In the genomic region with DNA sequence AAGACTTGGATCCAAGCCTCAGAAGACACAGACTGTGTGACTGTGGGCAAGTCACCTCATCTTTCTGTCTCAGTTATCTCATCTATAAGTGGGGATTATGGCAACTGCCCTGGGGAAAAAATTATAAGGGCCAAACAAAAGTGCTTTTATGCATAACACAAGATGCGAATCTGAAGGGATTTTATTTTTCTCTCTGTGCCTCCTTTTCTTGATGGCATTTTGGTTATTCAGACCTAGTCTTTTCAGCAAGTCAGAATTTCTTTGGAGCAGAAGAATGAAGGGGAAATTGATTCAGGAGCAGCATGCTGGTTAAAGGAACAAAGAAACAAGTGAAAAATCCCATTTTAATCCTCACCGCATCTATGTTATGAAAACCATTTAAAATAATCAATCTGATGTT, we compare ENCODE assay signal across 1 cellular context.
TF ChIP-seq lines count a peak whose summit lies in the region.

No MANE protein-coding gene starts in this region.

TF ChIP-seq in GM23338, 12 proteins besides CTCF, POLR2A, EP300 and RAD21 (continued from another document):
- TF ChIP-seq, protein P1, sequence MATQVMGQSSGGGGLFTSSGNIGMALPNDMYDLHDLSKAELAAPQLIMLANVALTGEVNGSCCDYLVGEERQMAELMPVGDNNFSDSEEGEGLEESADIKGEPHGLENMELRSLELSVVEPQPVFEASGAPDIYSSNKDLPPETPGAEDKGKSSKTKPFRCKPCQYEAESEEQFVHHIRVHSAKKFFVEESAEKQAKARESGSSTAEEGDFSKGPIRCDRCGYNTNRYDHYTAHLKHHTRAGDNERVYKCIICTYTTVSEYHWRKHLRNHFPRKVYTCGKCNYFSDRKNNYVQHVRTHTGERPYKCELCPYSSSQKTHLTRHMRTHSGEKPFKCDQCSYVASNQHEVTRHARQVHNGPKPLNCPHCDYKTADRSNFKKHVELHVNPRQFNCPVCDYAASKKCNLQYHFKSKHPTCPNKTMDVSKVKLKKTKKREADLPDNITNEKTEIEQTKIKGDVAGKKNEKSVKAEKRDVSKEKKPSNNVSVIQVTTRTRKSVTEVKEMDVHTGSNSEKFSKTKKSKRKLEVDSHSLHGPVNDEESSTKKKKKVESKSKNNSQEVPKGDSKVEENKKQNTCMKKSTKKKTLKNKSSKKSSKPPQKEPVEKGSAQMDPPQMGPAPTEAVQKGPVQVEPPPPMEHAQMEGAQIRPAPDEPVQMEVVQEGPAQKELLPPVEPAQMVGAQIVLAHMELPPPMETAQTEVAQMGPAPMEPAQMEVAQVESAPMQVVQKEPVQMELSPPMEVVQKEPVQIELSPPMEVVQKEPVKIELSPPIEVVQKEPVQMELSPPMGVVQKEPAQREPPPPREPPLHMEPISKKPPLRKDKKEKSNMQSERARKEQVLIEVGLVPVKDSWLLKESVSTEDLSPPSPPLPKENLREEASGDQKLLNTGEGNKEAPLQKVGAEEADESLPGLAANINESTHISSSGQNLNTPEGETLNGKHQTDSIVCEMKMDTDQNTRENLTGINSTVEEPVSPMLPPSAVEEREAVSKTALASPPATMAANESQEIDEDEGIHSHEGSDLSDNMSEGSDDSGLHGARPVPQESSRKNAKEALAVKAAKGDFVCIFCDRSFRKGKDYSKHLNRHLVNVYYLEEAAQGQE (IDR thresholded peaks at IDR 0.05; ENCODE audit: unreplicated experiment) = no peak
TF ChIP-seq in GM23338: peak in this region for 0.
